In the genomic region with DNA sequence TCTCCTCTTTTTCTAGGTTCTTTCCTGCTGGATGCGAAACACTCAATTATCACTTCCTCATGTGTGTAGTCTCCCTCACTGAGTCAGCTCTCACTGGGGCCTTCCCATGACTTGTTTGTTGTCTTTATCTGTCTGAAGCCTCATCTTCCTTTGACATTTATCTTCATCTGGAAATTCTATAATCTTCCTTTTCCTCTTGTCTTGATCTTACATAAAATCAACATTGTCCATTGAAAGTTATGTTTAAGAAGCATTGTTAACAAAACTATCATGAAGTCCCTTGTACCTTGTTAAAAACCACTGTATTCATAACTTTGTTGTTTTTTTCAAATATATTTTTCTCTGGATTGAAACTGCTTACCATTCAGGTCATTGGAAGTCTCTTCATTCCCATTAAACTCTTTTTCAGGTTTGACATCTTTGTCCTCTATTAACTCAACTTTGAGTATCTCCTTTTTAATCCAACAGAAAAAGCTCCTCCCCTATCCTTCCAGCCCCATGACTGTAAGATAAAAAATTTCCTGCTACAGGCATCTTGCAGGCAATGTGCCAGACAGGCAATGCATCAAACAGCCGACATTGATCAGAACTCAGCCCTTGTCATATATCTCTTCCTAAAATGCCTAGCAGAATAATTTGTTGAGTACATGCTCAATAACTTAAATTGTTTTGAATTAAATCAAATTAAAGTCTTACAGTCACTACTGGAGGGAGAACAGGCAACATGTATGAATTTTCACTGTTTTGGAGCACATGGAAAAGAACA, we compare ENCODE assay signal across 15 cellular contexts. TPM values are rescaled to one million over a fixed set of nuclear protein-coding genes. Genes with fewer than 3 reads are reported as not detected.
DNase-seq lines count a peak whose midpoint lies in the region; ATAC-seq and TF ChIP-seq lines count a peak whose summit lies in the region.
"Had no signal": no experiment of that assay in that cellular context is flagged by ENCODE, and none has a peak within 500 bp of the region (broad histone marks: within the 10 kb centered on the region; RNA-seq: fewer than 3 reads in every experiment).

No MANE protein-coding gene starts in this region.

- no peak overlapping the region for H3K27ac ChIP-seq in A673 (ENCODE audit: low read depth, low read length, poor library complexity, severe bottlenecking)
- no peak overlapping the region for H3K27ac ChIP-seq in hepatocyte
- H3K27ac ChIP-seq: SK-N-MC, skin epidermis, upper lobe of right lung had no signal

- no TSS peak for BruUV-seq in A673 (replicated peaks; lab: Mats Ljungman, UMichigan)

- peaks cover 9% of the 10 kb centered on the region for H3K4me1 ChIP-seq in A673 (ENCODE audit: insufficient read depth, low read length, poor library complexity, severe bottlenecking)
- H3K4me1 ChIP-seq in hepatocyte (ENCODE audit: insufficient read depth) = peaks cover 24% of the 10 kb centered on the region

- H3K27ac Mint-ChIP-seq in activated T-helper 17 cell treated with anti-CD3 and anti-CD28 coated beads, Interleukin-2, amount 50 U/mL, for 72 hours = peak overlapping the region; percentile 11
- no peak overlapping the region for H3K27ac Mint-ChIP-seq in glutamatergic neuron (ENCODE audit: unreplicated experiment)

- H3K4me1 Mint-ChIP-seq in activated T-helper 17 cell treated with anti-CD3 and anti-CD28 coated beads, Interleukin-2, amount 50 U/mL, for 72 hours = peaks cover 22% of the 10 kb centered on the region
- no peaks in the 10 kb centered on the region for H3K4me1 Mint-ChIP-seq in glutamatergic neuron (ENCODE audit: low read depth, unreplicated experiment)

- DNase-seq in A673 (ENCODE audit: low spot score) (peak; percentile 24), HS-5 (ENCODE audit: low read depth) (peak; percentile 30), iris pigment epithelial cell (ENCODE audit: low read depth) (peak; percentile 60), T1000 (lab: John Stamatoyannopoulos, UW) (no peak), glutamatergic neuron (no peak), GF-D8 (lab: John Stamatoyannopoulos, UW) (no peak), hepatocyte (ENCODE audit: low spot score) (no peak)
- DNase-seq: activated T-cell treated with anti-CD3 and anti-CD28 coated beads, Interleukin-2, amount 50 U/mL, for 48 hours; amygdala; NCI-H1105 treated with DMSO at 0.1 percent for 48 hours; upper lobe of right lung had no signal

- H4K20me1 ChIP-seq in hepatocyte (ENCODE audit: insufficient read depth, poor library complexity, severe bottlenecking) = no peaks in the 10 kb centered on the region

- H3K79me2 ChIP-seq in hepatocyte = no peaks in the 10 kb centered on the region

- H3K27me3 Mint-ChIP-seq in activated T-helper 17 cell treated with anti-CD3 and anti-CD28 coated beads, Interleukin-2, amount 50 U/mL, for 72 hours = peaks cover 3% of the 10 kb centered on the region
- no peaks in the 10 kb centered on the region for H3K27me3 Mint-ChIP-seq in glutamatergic neuron (ENCODE audit: unreplicated experiment)

- intact Hi-C loops in A673 (cut with micrococcal nuclease; ENCODE audit: unreplicated experiment) = loop anchor here (10.0 kb wide), 1 partner anchor 269 kb away; no protein-coding TSS in a partner anchor

- H2AFZ ChIP-seq in hepatocyte = no peak overlapping the region

- peak; percentile 45 for ATAC-seq in activated T-helper 17 cell treated with anti-CD3 and anti-CD28 coated beads, Interleukin-2, amount 50 U/mL, for 72 hours (replicated peaks)
- ATAC-seq: HCT116, upper lobe of right lung had no signal

- no peaks in the 10 kb centered on the region for H3K9me3 Mint-ChIP-seq in activated T-helper 17 cell treated with anti-CD3 and anti-CD28 coated beads, Interleukin-2, amount 50 U/mL, for 72 hours
- no peaks in the 10 kb centered on the region for H3K9me3 Mint-ChIP-seq in glutamatergic neuron (ENCODE audit: unreplicated experiment)

- H3K27me3 ChIP-seq in A673 (replicated peaks; ENCODE audit: insufficient read depth, low read depth, low read length, poor library complexity) (no peaks in the 10 kb centered on the region), hepatocyte (no peaks in the 10 kb centered on the region)
- H3K27me3 ChIP-seq: upper lobe of right lung had no signal

- WGBS in hepatocyte (ENCODE audit: low lambda C conversion rate, missing lambda C conversion rate) = 78% methylated on average over 2 of the region's 2 CpGs

- H3K36me3 ChIP-seq in A673 (ENCODE audit: insufficient read depth, low read length, poor library complexity, severe bottlenecking) (no peaks in the 10 kb centered on the region), hepatocyte (replicated peaks; ENCODE audit: insufficient read depth, low read depth) (no peaks in the 10 kb centered on the region)
- H3K36me3 ChIP-seq: upper lobe of right lung had no signal

- H3K4me3 Mint-ChIP-seq in activated T-helper 17 cell treated with anti-CD3 and anti-CD28 coated beads, Interleukin-2, amount 50 U/mL, for 72 hours = no peak overlapping the region
- H3K4me3 Mint-ChIP-seq in glutamatergic neuron (ENCODE audit: unreplicated experiment) = no peak overlapping the region

- no peaks in the 10 kb centered on the region for H3K9me3 ChIP-seq in A673 (ENCODE audit: low read depth, low read length, poor library complexity, severe bottlenecking)
- no peaks in the 10 kb centered on the region for H3K9me3 ChIP-seq in hepatocyte (ENCODE audit: low read depth)
- H3K9me3 ChIP-seq: upper lobe of right lung had no signal

- no peak for TF ChIP-seq CTCF in A673 (conservative IDR thresholded peaks at IDR 0.05; ENCODE audit: low read depth, low read length)
- no peak for TF ChIP-seq CTCF in glutamatergic neuron (IDR thresholded peaks at IDR 0.05; ENCODE audit: partially characterized antibody, unreplicated experiment)
- no peak for TF ChIP-seq CTCF in hepatocyte (IDR thresholded peaks at IDR 0.05; ENCODE audit: poor library complexity)

- H3K4me3 ChIP-seq in A673 (ENCODE audit: low read depth, low read length, poor library complexity, severe bottlenecking) = no peak overlapping the region
- H3K4me3 ChIP-seq in hepatocyte = no peak overlapping the region
- H3K4me3 ChIP-seq: SK-N-MC, skin epidermis, upper lobe of right lung had no signal

- POLR2A ChIA-PET in A673 (lab: Charles Lee; ENCODE audit: low non-redundant PET) = no interaction called here

- H3K4me2 ChIP-seq in hepatocyte = no peak overlapping the region

- no peaks in the 10 kb centered on the region for H3K36me3 Mint-ChIP-seq in activated T-helper 17 cell treated with anti-CD3 and anti-CD28 coated beads, Interleukin-2, amount 50 U/mL, for 72 hours (ENCODE audit: low read depth)
- no peaks in the 10 kb centered on the region for H3K36me3 Mint-ChIP-seq in glutamatergic neuron (ENCODE audit: unreplicated experiment)

- CTCF ChIA-PET in A673 (lab: Charles Lee) = no interaction called here

- H3K9me2 ChIP-seq in hepatocyte (replicated peaks; ENCODE audit: insufficient read depth) = no peaks in the 10 kb centered on the region

RNA-seq across cellular contexts. Expression of gene MYLIP, which starts 34.8 kb away (rescaled TPM):
- total RNA-seq in A673 (2021) (22.4 and 24.5 TPM in 2 replicates), glutamatergic neuron (ENCODE audit: unreplicated experiment) (12.9 TPM), hepatocyte (69.4 and 76.0 TPM in 2 replicates)
- 1 to 10 TPM; 5.4 to 6.0 TPM for total RNA-seq in activated T-helper 17 cell treated with anti-CD3 and anti-CD28 coated beads, Interleukin-2, amount 50 U/mL, for 72 hours
- polyA plus RNA-seq in hepatocyte = 85.7 and 86.5 TPM in 2 replicates

Comparison
In these comparisons a context has a peak if more than half of its experiments do, and no peak if none do; other contexts are left out.
1. DNase-seq: peak in A673 (single experiment), HS-5 (single experiment) and iris pigment epithelial cell (single experiment); none in T1000 (single experiment), glutamatergic neuron (single experiment), GF-D8 (single experiment) and hepatocyte (single experiment).